1 cellular context compared by ENCODE assay signal in the genomic region with DNA sequence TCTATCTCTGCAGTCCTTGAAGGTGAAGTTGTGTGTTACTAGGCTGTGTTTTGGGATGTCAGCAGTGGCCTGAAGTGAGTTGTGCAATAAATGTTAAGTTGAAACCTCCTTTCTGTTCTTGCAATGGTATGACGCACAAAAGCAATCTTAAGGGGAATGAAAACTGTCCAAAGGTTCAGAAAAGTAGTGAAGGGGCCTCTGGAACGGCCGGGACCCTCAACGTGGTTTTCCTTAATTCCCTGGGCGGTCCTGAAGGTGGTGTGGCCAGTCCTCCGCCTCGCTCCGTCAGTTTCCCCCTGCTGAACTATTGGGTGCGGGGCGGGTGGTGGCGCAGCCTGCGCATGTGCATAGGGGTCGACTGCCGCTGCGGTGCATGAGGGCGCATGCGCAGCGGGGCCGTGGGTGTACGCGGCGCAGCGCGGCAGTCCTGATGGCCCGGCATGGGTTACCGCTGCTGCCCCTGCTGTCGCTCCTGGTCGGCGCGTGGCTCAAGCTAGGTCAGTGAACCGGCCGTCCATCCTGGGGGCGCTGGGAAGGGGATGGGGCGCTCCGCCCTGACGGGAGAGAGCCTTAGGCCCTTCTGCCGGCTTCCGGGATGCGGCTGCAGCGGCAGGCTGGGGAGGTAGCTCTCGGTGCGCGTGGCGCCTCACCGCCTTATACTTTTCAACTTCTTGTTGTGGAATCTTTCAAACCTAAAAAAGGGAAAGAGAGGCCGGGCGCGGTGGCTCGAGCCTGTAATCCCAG.
A peak's percentile ranks its signal among the peaks of the same experiment; 100 is the strongest.
TF ChIP-seq lines count a peak whose summit lies in the region.

Gene SUMF2, plus strand, starts transcription at position 405 of the 744 bp plus-strand sequence. Its CDS starts 26 bp downstream, at position 431.

TF ChIP-seq in HEK293, 187 proteins besides CTCF, POLR2A, EP300 and RAD21 (continued from another document and continues in another):
- TF ChIP-seq PRDM2 (tag by site-specific recombination; IDR thresholded peaks at IDR 0.05; ENCODE audit: borderline replicate concordance) (no peak), OSR2 (tag by site-specific recombination; IDR thresholded peaks at IDR 0.05) (0 out of 2 replicates have a peak, but pooled peaks have one; percentile 37), PATZ1 (tag by site-specific recombination; IDR thresholded peaks at IDR 0.05) (peak; percentile 10; the same call in 1 of the 2 replicates), ZNF629 (tag by site-specific recombination; IDR thresholded peaks at IDR 0.05) (peak; percentile 49; the same call in 1 of the 2 replicates), PBX3 (CRISPR knock-in tag; IDR thresholded peaks at IDR 0.05) (peak; percentile 78; the same call in 1 of the 2 replicates), SP2 (tag by site-specific recombination; IDR thresholded peaks at IDR 0.05) (peak; percentile 37), ZEB2 (tag by site-specific recombination; IDR thresholded peaks at IDR 0.05) (0 out of 2 replicates have a peak, but pooled peaks have one; percentile 17), ZNF558 (tag by site-specific recombination; IDR thresholded peaks at IDR 0.05) (no peak), PRDM1 (tag by site-specific recombination; IDR thresholded peaks at IDR 0.05) (peak; percentile 66; the same call in 1 of the 2 replicates), ZNF211 (tag by site-specific recombination; IDR thresholded peaks at IDR 0.05; ENCODE audit: low read depth) (no peak), ZBTB48 (tag by site-specific recombination; IDR thresholded peaks at IDR 0.05) (no peak), MEIS1 (CRISPR knock-in tag; IDR thresholded peaks at IDR 0.05; ENCODE audit: borderline replicate concordance) (no peak), ZNF18 (tag by site-specific recombination; IDR thresholded peaks at IDR 0.05) (no peak), EGR2 (tag by site-specific recombination; IDR thresholded peaks at IDR 0.05; ENCODE audit: low read depth) (0 out of 2 replicates have a peak, but pooled peaks have one; percentile 25), ZNF449 (tag by site-specific recombination; IDR thresholded peaks at IDR 0.05) (no peak), ZNF155 (tag by site-specific recombination; IDR thresholded peaks at IDR 0.05) (no peak), ZNF10 (tag by site-specific recombination; IDR thresholded peaks at IDR 0.05) (0 out of 2 replicates have a peak, but pooled peaks have one; percentile 55), ZNF660 (tag by site-specific recombination; IDR thresholded peaks at IDR 0.05) (peak; percentile 67; the same call in 1 of the 2 replicates), ZNF404 (tag by site-specific recombination; IDR thresholded peaks at IDR 0.05) (no peak), ZNF768 (tag by site-specific recombination; IDR thresholded peaks at IDR 0.05) (no peak; the same call in 1 of the 2 replicates), SCRT1 (tag by site-specific recombination; IDR thresholded peaks at IDR 0.05; ENCODE audit: borderline replicate concordance) (no peak), ZNF76 (tag by site-specific recombination; IDR thresholded peaks at IDR 0.05; ENCODE audit: borderline replicate concordance, low read depth) (peak; percentile 18; the same call in 1 of the 2 replicates), ZNF37A (tag by site-specific recombination; IDR thresholded peaks at IDR 0.05) (no peak), ZNF529 (tag by site-specific recombination; IDR thresholded peaks at IDR 0.05; ENCODE audit: insufficient replicate concordance) (no peak), ZFP37 (tag by site-specific recombination; IDR thresholded peaks at IDR 0.05) (peak; percentile 49; the same call in 1 of the 2 replicates)
- TF ChIP-seq, protein P1, sequence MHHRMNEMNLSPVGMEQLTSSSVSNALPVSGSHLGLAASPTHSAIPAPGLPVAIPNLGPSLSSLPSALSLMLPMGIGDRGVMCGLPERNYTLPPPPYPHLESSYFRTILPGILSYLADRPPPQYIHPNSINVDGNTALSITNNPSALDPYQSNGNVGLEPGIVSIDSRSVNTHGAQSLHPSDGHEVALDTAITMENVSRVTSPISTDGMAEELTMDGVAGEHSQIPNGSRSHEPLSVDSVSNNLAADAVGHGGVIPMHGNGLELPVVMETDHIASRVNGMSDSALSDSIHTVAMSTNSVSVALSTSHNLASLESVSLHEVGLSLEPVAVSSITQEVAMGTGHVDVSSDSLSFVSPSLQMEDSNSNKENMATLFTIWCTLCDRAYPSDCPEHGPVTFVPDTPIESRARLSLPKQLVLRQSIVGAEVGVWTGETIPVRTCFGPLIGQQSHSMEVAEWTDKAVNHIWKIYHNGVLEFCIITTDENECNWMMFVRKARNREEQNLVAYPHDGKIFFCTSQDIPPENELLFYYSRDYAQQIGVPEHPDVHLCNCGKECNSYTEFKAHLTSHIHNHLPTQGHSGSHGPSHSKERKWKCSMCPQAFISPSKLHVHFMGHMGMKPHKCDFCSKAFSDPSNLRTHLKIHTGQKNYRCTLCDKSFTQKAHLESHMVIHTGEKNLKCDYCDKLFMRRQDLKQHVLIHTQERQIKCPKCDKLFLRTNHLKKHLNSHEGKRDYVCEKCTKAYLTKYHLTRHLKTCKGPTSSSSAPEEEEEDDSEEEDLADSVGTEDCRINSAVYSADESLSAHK (tag by site-specific recombination; IDR thresholded peaks at IDR 0.05): peak; percentile 88
- TF ChIP-seq, protein P2, sequence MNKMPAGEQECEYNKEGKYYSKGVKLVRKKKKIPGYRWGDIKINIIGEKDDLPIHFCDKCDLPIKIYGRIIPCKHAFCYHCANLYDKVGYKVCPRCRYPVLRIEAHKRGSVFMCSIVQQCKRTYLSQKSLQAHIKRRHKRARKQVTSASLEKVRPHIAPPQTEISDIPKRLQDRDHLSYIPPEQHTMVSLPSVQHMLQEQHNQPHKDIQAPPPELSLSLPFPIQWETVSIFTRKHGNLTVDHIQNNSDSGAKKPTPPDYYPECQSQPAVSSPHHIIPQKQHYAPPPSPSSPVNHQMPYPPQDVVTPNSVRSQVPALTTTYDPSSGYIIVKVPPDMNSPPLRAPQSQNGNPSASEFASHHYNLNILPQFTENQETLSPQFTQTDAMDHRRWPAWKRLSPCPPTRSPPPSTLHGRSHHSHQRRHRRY (tag by site-specific recombination; IDR thresholded peaks at IDR 0.05): no peak
- TF ChIP-seq, protein P3, sequence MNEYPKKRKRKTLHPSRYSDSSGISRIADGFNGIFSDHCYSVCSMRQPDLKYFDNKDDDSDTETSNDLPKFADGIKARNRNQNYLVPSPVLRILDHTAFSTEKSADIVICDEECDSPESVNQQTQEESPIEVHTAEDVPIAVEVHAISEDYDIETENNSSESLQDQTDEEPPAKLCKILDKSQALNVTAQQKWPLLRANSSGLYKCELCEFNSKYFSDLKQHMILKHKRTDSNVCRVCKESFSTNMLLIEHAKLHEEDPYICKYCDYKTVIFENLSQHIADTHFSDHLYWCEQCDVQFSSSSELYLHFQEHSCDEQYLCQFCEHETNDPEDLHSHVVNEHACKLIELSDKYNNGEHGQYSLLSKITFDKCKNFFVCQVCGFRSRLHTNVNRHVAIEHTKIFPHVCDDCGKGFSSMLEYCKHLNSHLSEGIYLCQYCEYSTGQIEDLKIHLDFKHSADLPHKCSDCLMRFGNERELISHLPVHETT (tag by site-specific recombination; IDR thresholded peaks at IDR 0.05): no peak
- TF ChIP-seq, protein P4, sequence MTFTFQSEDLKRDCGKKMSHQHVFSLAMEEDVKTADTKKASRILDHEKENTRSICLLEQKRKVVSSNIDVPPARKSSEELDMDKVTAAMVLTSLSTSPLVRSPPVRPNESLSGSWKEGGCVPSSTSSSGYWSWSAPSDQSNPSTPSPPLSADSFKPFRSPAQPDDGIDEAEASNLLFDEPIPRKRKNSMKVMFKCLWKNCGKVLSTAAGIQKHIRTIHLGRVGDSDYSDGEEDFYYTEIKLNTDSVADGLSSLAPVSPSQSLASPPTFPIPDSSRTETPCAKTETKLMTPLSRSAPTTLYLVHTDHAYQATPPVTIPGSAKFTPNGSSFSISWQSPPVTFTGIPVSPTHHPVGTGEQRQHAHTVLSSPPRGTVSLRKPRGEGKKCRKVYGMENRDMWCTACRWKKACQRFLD (tag by site-specific recombination; IDR thresholded peaks at IDR 0.05): no peak
- TF ChIP-seq, protein P5, sequence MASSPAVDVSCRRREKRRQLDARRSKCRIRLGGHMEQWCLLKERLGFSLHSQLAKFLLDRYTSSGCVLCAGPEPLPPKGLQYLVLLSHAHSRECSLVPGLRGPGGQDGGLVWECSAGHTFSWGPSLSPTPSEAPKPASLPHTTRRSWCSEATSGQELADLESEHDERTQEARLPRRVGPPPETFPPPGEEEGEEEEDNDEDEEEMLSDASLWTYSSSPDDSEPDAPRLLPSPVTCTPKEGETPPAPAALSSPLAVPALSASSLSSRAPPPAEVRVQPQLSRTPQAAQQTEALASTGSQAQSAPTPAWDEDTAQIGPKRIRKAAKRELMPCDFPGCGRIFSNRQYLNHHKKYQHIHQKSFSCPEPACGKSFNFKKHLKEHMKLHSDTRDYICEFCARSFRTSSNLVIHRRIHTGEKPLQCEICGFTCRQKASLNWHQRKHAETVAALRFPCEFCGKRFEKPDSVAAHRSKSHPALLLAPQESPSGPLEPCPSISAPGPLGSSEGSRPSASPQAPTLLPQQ (tag by site-specific recombination; IDR thresholded peaks at IDR 0.05): 0 out of 2 replicates have a peak, but pooled peaks have one; percentile 12
